13 cellular contexts compared by ENCODE assay signal in the genomic region with DNA sequence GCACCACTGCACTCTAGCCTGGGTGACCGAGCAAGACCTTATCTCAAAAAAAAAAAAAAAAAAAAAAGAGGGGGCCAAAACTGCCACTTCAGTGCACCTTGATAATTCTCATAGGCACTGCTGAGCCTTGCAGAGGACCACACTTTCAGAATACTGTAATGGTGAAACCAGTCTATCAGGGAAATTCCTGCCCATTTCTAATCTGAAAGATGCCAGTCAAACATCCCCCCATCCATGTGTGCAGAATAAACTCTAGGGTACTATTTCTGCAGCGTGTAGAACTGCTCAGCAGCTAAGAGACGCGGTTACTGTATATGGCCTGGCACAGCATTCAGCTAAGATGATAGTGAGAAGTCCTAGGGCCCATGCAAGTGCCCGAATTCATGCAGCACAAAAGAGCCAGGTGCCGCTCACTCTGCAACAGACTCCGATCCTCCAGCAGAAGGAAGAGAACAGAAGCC.
DNase-seq lines count a peak whose midpoint lies in the region; ATAC-seq, FAIRE-seq and TF ChIP-seq lines count a peak whose summit lies in the region.
"Had no signal": no experiment of that assay in that cellular context is flagged by ENCODE, and none has a peak within 500 bp of the region (broad histone marks: within the 10 kb centered on the region; RNA-seq: fewer than 3 reads in every experiment).

No MANE protein-coding gene starts in this region.

- 80% methylated on average over 7 of the region's 7 CpGs for WGBS in SK-N-SH (ENCODE audit: low lambda C conversion rate)

- POLR2A ChIA-PET in CD8-positive, alpha-beta memory T cell (lab: Charles Lee): no interaction called here
- POLR2A ChIA-PET in SK-N-SH (lab: Yijun Ruan, JAX): interaction anchor here (0.7 kb wide), 1 partner anchor 306 kb away, joined by 3 read pairs; no protein-coding TSS in a partner anchor

- peak; percentile 74 for ATAC-seq in GM18907 (IDR thresholded peaks at IDR 0.05; ENCODE audit: unreplicated experiment)
- peak; percentile 50 for ATAC-seq in HG03064 (IDR thresholded peaks at IDR 0.05; ENCODE audit: low read depth, unreplicated experiment)

- H3K4me1 Mint-ChIP-seq in CD8-positive, alpha-beta memory T cell: peaks cover 79 to 96% (median 87%) of the 10 kb centered on the region in 3 donors
- H3K4me1 Mint-ChIP-seq in activated T-helper 2 cell treated with anti-CD3 and anti-CD28 coated beads, Interferon-gamma antibody, Interleukin-2, Interleukin-4, amounts not matched to agents 10 μg/mL and 5 μg/mL and 100 μg/mL, durations not matched to agents 14 hours and 24 hours and 36 hours (ENCODE audit: low read depth): peaks cover 60% of the 10 kb centered on the region
- H3K4me1 Mint-ChIP-seq in chondrocyte (ENCODE audit: low read depth): peaks cover 20% of the 10 kb centered on the region

- peak overlapping the region; percentile 17 to 82 (median 69) for H3K4me3 Mint-ChIP-seq in CD8-positive, alpha-beta memory T cell
- peak overlapping the region; percentile 65 for H3K4me3 Mint-ChIP-seq in activated T-helper 2 cell treated with anti-CD3 and anti-CD28 coated beads, Interferon-gamma antibody, Interleukin-2, Interleukin-4, amounts not matched to agents 10 μg/mL and 5 μg/mL and 100 μg/mL, durations not matched to agents 14 hours and 24 hours and 36 hours (ENCODE audit: low read depth)
- H3K4me3 Mint-ChIP-seq in chondrocyte (ENCODE audit: unreplicated experiment): no peak overlapping the region
- H3K4me3 Mint-ChIP-seq: HFFc6 had no signal

- H3K27ac Mint-ChIP-seq in CD8-positive, alpha-beta memory T cell: peak overlapping the region in 7 of 8 donors; percentile 68 to 96 (median 76)
- peak overlapping the region; percentile 94 for H3K27ac Mint-ChIP-seq in activated T-helper 2 cell treated with anti-CD3 and anti-CD28 coated beads, Interferon-gamma antibody, Interleukin-2, Interleukin-4, amounts not matched to agents 10 μg/mL and 5 μg/mL and 100 μg/mL, durations not matched to agents 14 hours and 24 hours and 36 hours
- no peak overlapping the region for H3K27ac Mint-ChIP-seq in chondrocyte (ENCODE audit: unreplicated experiment)
- H3K27ac Mint-ChIP-seq: HFFc6 had no signal

- H3K36me3 Mint-ChIP-seq in CD8-positive, alpha-beta memory T cell: peaks cover 3 to 63% (median 10%) of the 10 kb centered on the region in 3 donors
- peaks cover 50% of the 10 kb centered on the region for H3K36me3 Mint-ChIP-seq in activated T-helper 2 cell treated with anti-CD3 and anti-CD28 coated beads, Interferon-gamma antibody, Interleukin-2, Interleukin-4, amounts not matched to agents 10 μg/mL and 5 μg/mL and 100 μg/mL, durations not matched to agents 14 hours and 24 hours and 36 hours (ENCODE audit: low read depth)
- peaks cover 4% of the 10 kb centered on the region for H3K36me3 Mint-ChIP-seq in chondrocyte (ENCODE audit: low read depth)

- H3K36me3 ChIP-seq in CD8-positive, alpha-beta memory T cell (ENCODE audit: insufficient read depth, low read length): no peaks in the 10 kb centered on the region
- H3K36me3 ChIP-seq in SK-N-SH (replicated peaks in 1 of 2; ENCODE audit: control insufficient read depth in 1 of 2, insufficient read depth in 2 of 2, low read length in 1 of 2) (peaks cover 0 to 10% of the 10 kb centered on the region in 2 experiments), MM.1S (replicated peaks; ENCODE audit: insufficient read depth, low read length) (no peaks in the 10 kb centered on the region)

- FAIRE-seq in HTR-8/SVneo (lab: Jason Lieb, UNC): no peak

- H3K9me2 ChIP-seq in SK-N-SH: no peaks in the 10 kb centered on the region
- H3K9me2 ChIP-seq in MM.1S (replicated peaks; ENCODE audit: insufficient read depth, low read length): no peaks in the 10 kb centered on the region

- H4K20me1 ChIP-seq in SK-N-SH (ENCODE audit: insufficient read depth) (peaks cover 11% of the 10 kb centered on the region), MM.1S (ENCODE audit: insufficient read depth, low read length) (peaks cover 14% of the 10 kb centered on the region; the same call in 1 of the 2 replicates)

- H3K4me3 ChIP-seq in CD8-positive, alpha-beta memory T cell (ENCODE audit: low read length): peak overlapping the region; percentile 24
- H3K4me3 ChIP-seq in SK-N-SH (ENCODE audit: low read depth in 2 of 2, low read length in 1 of 2): no peak overlapping the region
- no peak overlapping the region for H3K4me3 ChIP-seq in MM.1S (ENCODE audit: low read length)
- H3K4me3 ChIP-seq: BLaER1 treated with 17β-estradiol and CSF1 and Interleukin-3, amounts not matched to agents 10 nM and 100 nM; thoracic aorta had no signal

- peaks cover 63% of the 10 kb centered on the region for H3K4me1 ChIP-seq in CD8-positive, alpha-beta memory T cell (ENCODE audit: insufficient read depth, low read length)
- H3K4me1 ChIP-seq in SK-N-SH (ENCODE audit: control insufficient read depth in 1 of 2, insufficient read depth in 2 of 2, low read depth in 1 of 2, low read length in 1 of 2) (no peaks in the 10 kb centered on the region; a peak in 1 of 4 replicates), MM.1S (ENCODE audit: low read length) (no peaks in the 10 kb centered on the region)

- no peak overlapping the region for H3K4me2 ChIP-seq in SK-N-SH
- H3K4me2 ChIP-seq in MM.1S (ENCODE audit: low read depth, low read length): no peak overlapping the region
- H3K4me2 ChIP-seq: KMS-11 had no signal

- intact Hi-C loops in activated T-helper 2 cell treated with anti-CD3 and anti-CD28 coated beads, Interferon-gamma antibody, Interleukin-2, Interleukin-4, amounts not matched to agents 10 μg/mL and 5 μg/mL and 100 μg/mL, durations not matched to agents 14 hours and 24 hours and 36 hours (cut with micrococcal nuclease): loop anchor here (1.0 kb wide), 2 partner anchors 9 to 11 kb away; no protein-coding TSS in a partner anchor

- no peak overlapping the region for H3K9ac ChIP-seq in SK-N-SH
- no peak overlapping the region for H3K9ac ChIP-seq in MM.1S (ENCODE audit: low read length)
- H3K9ac ChIP-seq: BLaER1 treated with 17β-estradiol and CSF1 and Interleukin-3, amounts not matched to agents 10 nM and 100 nM; KMS-11; parathyroid adenoma had no signal

- H2AFZ ChIP-seq in SK-N-SH (ENCODE audit: low read depth) (no peak overlapping the region), MM.1S (ENCODE audit: low read length) (no peak overlapping the region)
- H2AFZ ChIP-seq: parathyroid adenoma had no signal

- CTCF ChIA-PET in CD8-positive, alpha-beta memory T cell (lab: Charles Lee): interaction anchor here (0.6 to 1.2 kb wide), 5 partner anchors 14 to 782 kb away, joined by 3 to 5 read pairs (median 3); no protein-coding TSS in a partner anchor
- CTCF ChIA-PET in SK-N-SH (lab: Yijun Ruan, JAX): interaction anchor here (0.9 to 2.8 kb wide), 4 partner anchors 12 to 124 kb away, joined by 3 to 15 read pairs (median 11); no protein-coding TSS in a partner anchor

- peaks cover 0 to 2% (median 0%) of the 10 kb centered on the region in 5 donors for H3K9me3 Mint-ChIP-seq in CD8-positive, alpha-beta memory T cell
- H3K9me3 Mint-ChIP-seq in activated T-helper 2 cell treated with anti-CD3 and anti-CD28 coated beads, Interferon-gamma antibody, Interleukin-2, Interleukin-4, amounts not matched to agents 10 μg/mL and 5 μg/mL and 100 μg/mL, durations not matched to agents 14 hours and 24 hours and 36 hours: peaks cover 16% of the 10 kb centered on the region
- H3K9me3 Mint-ChIP-seq in chondrocyte (ENCODE audit: low read depth): no peaks in the 10 kb centered on the region
- H3K9me3 Mint-ChIP-seq: HFFc6 had no signal

- H3K27ac ChIP-seq in CD8-positive, alpha-beta memory T cell (ENCODE audit: low read depth, low read length): no peak overlapping the region
- H3K27ac ChIP-seq in SK-N-SH (ENCODE audit: low read depth in 2 of 2, low read length in 1 of 2): no peak overlapping the region
- no peak overlapping the region for H3K27ac ChIP-seq in MM.1S (ENCODE audit: low read length)
- H3K27ac ChIP-seq: BLaER1 treated with 17β-estradiol and CSF1 and Interleukin-3, amounts not matched to agents 10 nM and 100 nM; KMS-11; parathyroid adenoma; thoracic aorta had no signal

- TF ChIP-seq CTCF in chondrocyte (IDR thresholded peaks at IDR 0.05) (no peak), SK-N-SH (IDR thresholded peaks at IDR 0.05) (no peak), MM.1S (IDR thresholded peaks at IDR 0.05; ENCODE audit: low read length) (no peak)

- no peaks in the 10 kb centered on the region for H3K27me3 ChIP-seq in CD8-positive, alpha-beta memory T cell (ENCODE audit: insufficient read depth, low read length, poor library complexity, severe bottlenecking)
- H3K27me3 ChIP-seq in SK-N-SH (ENCODE audit: insufficient read depth): no peaks in the 10 kb centered on the region
- no peaks in the 10 kb centered on the region for H3K27me3 ChIP-seq in MM.1S (replicated peaks; ENCODE audit: insufficient read depth, low read length)
- H3K27me3 ChIP-seq: BLaER1 treated with 17β-estradiol and CSF1 and Interleukin-3, amounts not matched to agents 10 nM and 100 nM had no signal

- no peak for TF ChIP-seq RAD21 in SK-N-SH (IDR thresholded peaks at IDR 0.05; ENCODE audit: low read length)

- TF ChIP-seq EP300 in SK-N-SH (IDR thresholded peaks at IDR 0.05; ENCODE audit: borderline replicate concordance in 1 of 2, low read depth in 1 of 2, low read length in 1 of 2): no peak

- peaks cover 0 to 2% of the 10 kb centered on the region in 2 donors for H3K27me3 Mint-ChIP-seq in CD8-positive, alpha-beta memory T cell
- no peaks in the 10 kb centered on the region for H3K27me3 Mint-ChIP-seq in activated T-helper 2 cell treated with anti-CD3 and anti-CD28 coated beads, Interferon-gamma antibody, Interleukin-2, Interleukin-4, amounts not matched to agents 10 μg/mL and 5 μg/mL and 100 μg/mL, durations not matched to agents 14 hours and 24 hours and 36 hours (ENCODE audit: low read depth)
- H3K27me3 Mint-ChIP-seq in chondrocyte (ENCODE audit: low read depth): no peaks in the 10 kb centered on the region

- DNase-seq in CD8-positive, alpha-beta memory T cell: no peak
- DNase-seq in activated T-helper 2 cell treated with anti-CD3 and anti-CD28 coated beads, Interferon-gamma antibody, Interleukin-2, Interleukin-4, amounts not matched to agents 10 μg/mL and 5 μg/mL and 100 μg/mL, durations not matched to agents 14 hours and 24 hours and 36 hours (ENCODE audit: low spot score): no peak
- DNase-seq in chondrocyte (ENCODE audit: low spot score): no peak
- no peak for DNase-seq in HTR-8/SVneo (ENCODE audit: insufficient read length, low spot score)
- DNase-seq in SK-N-SH: no peak
- no peak for DNase-seq in MM.1S
- DNase-seq: HFFc6 had no signal

- peaks cover 48% of the 10 kb centered on the region for H3K79me2 ChIP-seq in SK-N-SH (ENCODE audit: insufficient read depth)
- peaks cover 88% of the 10 kb centered on the region for H3K79me2 ChIP-seq in MM.1S (ENCODE audit: low read length)

- no peaks in the 10 kb centered on the region for H3F3A ChIP-seq in SK-N-SH (replicated peaks; ENCODE audit: insufficient read depth)
- no peaks in the 10 kb centered on the region for H3F3A ChIP-seq in MM.1S (ENCODE audit: insufficient read depth, low read length)

- H3K9me3 ChIP-seq in CD8-positive, alpha-beta memory T cell (ENCODE audit: low read length): no peaks in the 10 kb centered on the region
- no peaks in the 10 kb centered on the region for H3K9me3 ChIP-seq in SK-N-SH
- H3K9me3 ChIP-seq in MM.1S (replicated peaks; ENCODE audit: insufficient read depth, low read length): no peaks in the 10 kb centered on the region
- H3K9me3 ChIP-seq: thoracic aorta had no signal

TF ChIP-seq in SK-N-SH, 30 proteins besides CTCF, POLR2A, EP300 and RAD21 (continues in another document):
- TF ChIP-seq FOXM1 (IDR thresholded peaks at IDR 0.05; ENCODE audit: low read depth) (no peak), TCF12 (IDR thresholded peaks at IDR 0.05) (no peak)
